ENCODE assay signal across 2 cellular contexts in the genomic region with DNA sequence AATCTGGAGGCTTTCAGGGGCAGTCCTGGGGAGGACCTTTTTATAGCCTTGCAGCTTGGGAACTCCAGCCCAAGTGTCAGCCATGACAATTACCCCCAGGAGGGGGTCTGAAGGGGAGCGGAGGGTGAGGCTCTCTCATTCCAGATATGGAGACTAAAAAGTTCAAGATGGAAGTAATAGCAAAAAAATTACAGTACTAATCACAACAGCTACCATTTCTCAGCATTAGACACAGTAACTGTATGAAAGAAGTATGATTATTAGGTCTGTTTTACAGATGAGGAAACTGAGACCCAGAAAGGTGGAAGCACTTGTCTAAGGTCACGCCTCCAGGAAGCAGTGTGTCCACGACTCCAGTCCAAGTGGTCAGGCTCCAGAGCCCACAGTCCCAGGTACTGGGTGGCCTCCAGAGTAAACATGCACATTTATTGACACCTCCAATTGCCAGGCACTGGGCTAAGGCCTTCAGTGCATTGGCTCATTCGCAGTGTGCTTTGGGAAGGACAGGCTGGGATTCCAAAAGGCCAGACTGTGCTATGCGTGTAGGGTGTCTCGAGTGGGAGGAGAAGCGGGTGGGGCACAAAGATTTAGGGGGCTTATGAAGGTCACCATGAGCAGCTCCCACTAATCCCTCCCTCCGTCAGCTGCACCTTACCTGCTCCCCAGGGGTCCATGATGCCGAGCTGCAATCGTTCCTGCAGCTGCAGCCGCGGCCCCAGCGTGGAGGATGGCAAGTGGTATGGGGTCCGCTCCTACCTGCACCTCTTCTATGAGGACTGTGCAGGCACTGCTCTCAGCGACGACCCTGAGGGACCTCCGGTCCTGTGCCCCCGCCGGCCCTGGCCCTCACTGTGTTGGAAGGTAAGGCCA.
TF ChIP-seq lines count a peak whose summit lies in the region.

No MANE protein-coding gene starts in this region.

TF ChIP-seq in SK-N-SH, 30 proteins besides CTCF, POLR2A, EP300 and RAD21 (continued from another document):
- no peak for TF ChIP-seq MXI1 (IDR thresholded peaks at IDR 0.05; ENCODE audit: low read depth, low read length)
- TF ChIP-seq, protein P1, sequence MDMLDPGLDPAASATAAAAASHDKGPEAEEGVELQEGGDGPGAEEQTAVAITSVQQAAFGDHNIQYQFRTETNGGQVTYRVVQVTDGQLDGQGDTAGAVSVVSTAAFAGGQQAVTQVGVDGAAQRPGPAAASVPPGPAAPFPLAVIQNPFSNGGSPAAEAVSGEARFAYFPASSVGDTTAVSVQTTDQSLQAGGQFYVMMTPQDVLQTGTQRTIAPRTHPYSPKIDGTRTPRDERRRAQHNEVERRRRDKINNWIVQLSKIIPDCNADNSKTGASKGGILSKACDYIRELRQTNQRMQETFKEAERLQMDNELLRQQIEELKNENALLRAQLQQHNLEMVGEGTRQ (IDR thresholded peaks at IDR 0.05; ENCODE audit: borderline replicate concordance, low read depth, low read length) = no peak
- no peak for TF ChIP-seq FOXM1 (IDR thresholded peaks at IDR 0.05; ENCODE audit: low read depth)
- no peak for TF ChIP-seq GATA2 (CRISPR knock-in tag; IDR thresholded peaks at IDR 0.05)
- no peak for TF ChIP-seq TEAD4 (IDR thresholded peaks at IDR 0.05; ENCODE audit: borderline replicate concordance, insufficient read depth)
- no peak for TF ChIP-seq RFX5 (IDR thresholded peaks at IDR 0.05; ENCODE audit: low read length)
- TF ChIP-seq, protein P2, sequence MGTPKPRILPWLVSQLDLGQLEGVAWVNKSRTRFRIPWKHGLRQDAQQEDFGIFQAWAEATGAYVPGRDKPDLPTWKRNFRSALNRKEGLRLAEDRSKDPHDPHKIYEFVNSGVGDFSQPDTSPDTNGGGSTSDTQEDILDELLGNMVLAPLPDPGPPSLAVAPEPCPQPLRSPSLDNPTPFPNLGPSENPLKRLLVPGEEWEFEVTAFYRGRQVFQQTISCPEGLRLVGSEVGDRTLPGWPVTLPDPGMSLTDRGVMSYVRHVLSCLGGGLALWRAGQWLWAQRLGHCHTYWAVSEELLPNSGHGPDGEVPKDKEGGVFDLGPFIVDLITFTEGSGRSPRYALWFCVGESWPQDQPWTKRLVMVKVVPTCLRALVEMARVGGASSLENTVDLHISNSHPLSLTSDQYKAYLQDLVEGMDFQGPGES (IDR thresholded peaks at IDR 0.05; ENCODE audit: low read depth, low read length) = no peak
- no peak for TF ChIP-seq TCF12 (IDR thresholded peaks at IDR 0.05)
- no peak for TF ChIP-seq YY1 (IDR thresholded peaks at IDR 0.05; ENCODE audit: low read depth)
- TF ChIP-seq, protein P3, sequence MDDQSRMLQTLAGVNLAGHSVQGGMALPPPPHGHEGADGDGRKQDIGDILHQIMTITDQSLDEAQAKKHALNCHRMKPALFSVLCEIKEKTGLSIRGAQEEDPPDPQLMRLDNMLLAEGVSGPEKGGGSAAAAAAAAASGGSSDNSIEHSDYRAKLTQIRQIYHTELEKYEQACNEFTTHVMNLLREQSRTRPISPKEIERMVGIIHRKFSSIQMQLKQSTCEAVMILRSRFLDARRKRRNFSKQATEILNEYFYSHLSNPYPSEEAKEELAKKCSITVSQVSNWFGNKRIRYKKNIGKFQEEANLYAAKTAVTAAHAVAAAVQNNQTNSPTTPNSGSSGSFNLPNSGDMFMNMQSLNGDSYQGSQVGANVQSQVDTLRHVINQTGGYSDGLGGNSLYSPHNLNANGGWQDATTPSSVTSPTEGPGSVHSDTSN (IDR thresholded peaks at IDR 0.05) = no peak
- TF ChIP-seq, protein P4, sequence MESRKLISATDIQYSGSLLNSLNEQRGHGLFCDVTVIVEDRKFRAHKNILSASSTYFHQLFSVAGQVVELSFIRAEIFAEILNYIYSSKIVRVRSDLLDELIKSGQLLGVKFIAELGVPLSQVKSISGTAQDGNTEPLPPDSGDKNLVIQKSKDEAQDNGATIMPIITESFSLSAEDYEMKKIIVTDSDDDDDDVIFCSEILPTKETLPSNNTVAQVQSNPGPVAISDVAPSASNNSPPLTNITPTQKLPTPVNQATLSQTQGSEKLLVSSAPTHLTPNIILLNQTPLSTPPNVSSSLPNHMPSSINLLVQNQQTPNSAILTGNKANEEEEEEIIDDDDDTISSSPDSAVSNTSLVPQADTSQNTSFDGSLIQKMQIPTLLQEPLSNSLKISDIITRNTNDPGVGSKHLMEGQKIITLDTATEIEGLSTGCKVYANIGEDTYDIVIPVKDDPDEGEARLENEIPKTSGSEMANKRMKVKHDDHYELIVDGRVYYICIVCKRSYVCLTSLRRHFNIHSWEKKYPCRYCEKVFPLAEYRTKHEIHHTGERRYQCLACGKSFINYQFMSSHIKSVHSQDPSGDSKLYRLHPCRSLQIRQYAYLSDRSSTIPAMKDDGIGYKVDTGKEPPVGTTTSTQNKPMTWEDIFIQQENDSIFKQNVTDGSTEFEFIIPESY (IDR thresholded peaks at IDR 0.05; ENCODE audit: borderline replicate concordance, low read depth) = no peak
- TF ChIP-seq TAF1 (IDR thresholded peaks at IDR 0.05; ENCODE audit: borderline replicate concordance, low read depth, low read length) = no peak

TF ChIP-seq in SK-N-SH treated with all-trans-retinoic acid at 6 μM for 48 hours, 23 proteins besides CTCF, POLR2A, EP300 and RAD21 (continued from another document):
- TF ChIP-seq, protein P5, sequence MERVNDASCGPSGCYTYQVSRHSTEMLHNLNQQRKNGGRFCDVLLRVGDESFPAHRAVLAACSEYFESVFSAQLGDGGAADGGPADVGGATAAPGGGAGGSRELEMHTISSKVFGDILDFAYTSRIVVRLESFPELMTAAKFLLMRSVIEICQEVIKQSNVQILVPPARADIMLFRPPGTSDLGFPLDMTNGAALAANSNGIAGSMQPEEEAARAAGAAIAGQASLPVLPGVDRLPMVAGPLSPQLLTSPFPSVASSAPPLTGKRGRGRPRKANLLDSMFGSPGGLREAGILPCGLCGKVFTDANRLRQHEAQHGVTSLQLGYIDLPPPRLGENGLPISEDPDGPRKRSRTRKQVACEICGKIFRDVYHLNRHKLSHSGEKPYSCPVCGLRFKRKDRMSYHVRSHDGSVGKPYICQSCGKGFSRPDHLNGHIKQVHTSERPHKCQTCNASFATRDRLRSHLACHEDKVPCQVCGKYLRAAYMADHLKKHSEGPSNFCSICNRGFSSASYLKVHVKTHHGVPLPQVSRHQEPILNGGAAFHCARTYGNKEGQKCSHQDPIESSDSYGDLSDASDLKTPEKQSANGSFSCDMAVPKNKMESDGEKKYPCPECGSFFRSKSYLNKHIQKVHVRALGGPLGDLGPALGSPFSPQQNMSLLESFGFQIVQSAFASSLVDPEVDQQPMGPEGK (CRISPR knock-in tag; IDR thresholded peaks at IDR 0.05; ENCODE audit: borderline replicate concordance) = no peak
- no peak for TF ChIP-seq ZNF565 (CRISPR knock-in tag; conservative IDR thresholded peaks at IDR 0.05; ENCODE audit: low read depth)
